ENCODE assay signal across 18 cellular contexts in the genomic region with DNA sequence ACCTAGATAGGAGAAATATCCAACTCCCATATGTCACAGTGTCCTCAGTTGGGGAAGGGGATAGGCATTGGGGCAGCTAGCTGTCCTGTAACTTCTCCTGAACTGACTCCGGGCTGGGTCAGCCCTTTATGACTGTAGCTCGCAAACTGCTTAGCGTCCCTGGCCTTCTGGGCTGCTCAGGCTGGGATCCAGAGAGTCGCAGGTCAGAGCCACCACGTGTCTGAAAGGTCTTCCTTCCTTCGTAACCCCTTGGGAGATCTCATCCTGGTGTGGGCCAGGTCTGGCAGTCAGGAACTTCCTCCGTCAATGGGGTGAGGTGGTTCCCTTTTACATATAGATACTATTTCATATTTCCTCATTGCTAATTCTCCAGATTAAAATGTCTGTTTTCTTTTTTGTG.
"Had no signal": no experiment of that assay in that cellular context is flagged by ENCODE, and none has a peak within 500 bp of the region (broad histone marks: within the 10 kb centered on the region; RNA-seq: fewer than 3 reads in every experiment).

No MANE protein-coding gene starts in this region.

- H3K4me3 ChIP-seq: body of pancreas, hepatocyte, tibial artery, vagina had no signal

- H3K27me3 ChIP-seq: body of pancreas, hepatocyte, tibial artery, vagina had no signal

- H3K4me1 Mint-ChIP-seq: central memory CD8-positive, alpha-beta T cell had no signal

- H3K27me3 Mint-ChIP-seq: activated naive CD4-positive, alpha-beta T cell treated with anti-CD3 and anti-CD28 coated beads, Interleukin-2, amount 10 ng/mL, durations not matched to agents 7 days and 5 days; central memory CD8-positive, alpha-beta T cell; T-cell had no signal

- H3K27ac Mint-ChIP-seq: activated CD8-positive, alpha-beta T cell treated with anti-CD3 and anti-CD28 coated beads, Interleukin-2, amount 10 ng/mL, durations not matched to agents 7 days and 5 days; activated T-helper 2 cell treated with anti-CD3 and anti-CD28 coated beads, Interferon-gamma antibody, Interleukin-2, Interleukin-4, amounts not matched to agents 10 μg/mL and 5 μg/mL and 100 μg/mL, durations not matched to agents 14 hours and 24 hours and 36 hours; natural killer cell had no signal

- DNase-seq: activated CD4-positive, alpha-beta T cell treated with anti-CD3 and anti-CD28 coated beads for 48 hours; activated CD8-positive, alpha-beta memory T cell treated with anti-CD3 and anti-CD28 coated beads, Interleukin-2, amount 50 U/mL, for 48 hours; activated CD8-positive, alpha-beta T cell treated with anti-CD3 and anti-CD28 coated beads, Interleukin-2, amount 10 ng/mL, durations not matched to agents 7 days and 5 days; activated naive CD4-positive, alpha-beta T cell treated with anti-CD3 and anti-CD28 coated beads, Interleukin-2, amount 10 ng/mL, durations not matched to agents 7 days and 5 days; amniotic stem cell; body of pancreas; cortex of kidney; erythroblast; kidney glomerular epithelial cell; natural killer cell; stimulated activated CD4-positive, alpha-beta T cell treated with anti-CD3 and anti-CD28 coated beads, Interleukin-4, amount 100 ng/mL, for 1 hour; T-cell; T1000; tibial artery had no signal

- H3K9me3 Mint-ChIP-seq: activated naive CD4-positive, alpha-beta T cell treated with anti-CD3 and anti-CD28 coated beads, Interleukin-2, amount 10 ng/mL, durations not matched to agents 7 days and 5 days; central memory CD8-positive, alpha-beta T cell; natural killer cell; T-cell had no signal

- H3K27ac ChIP-seq: body of pancreas, hepatocyte, tibial artery, vagina had no signal

- ATAC-seq: activated CD8-positive, alpha-beta T cell treated with anti-CD3 and anti-CD28 coated beads, Interleukin-2, amount 10 ng/mL, durations not matched to agents 7 days and 5 days; body of pancreas; natural killer cell; T-cell had no signal

- H3K4me1 ChIP-seq: body of pancreas, tibial artery had no signal

- H3K4me3 Mint-ChIP-seq: activated CD8-positive, alpha-beta T cell treated with anti-CD3 and anti-CD28 coated beads, Interleukin-2, amount 10 ng/mL, durations not matched to agents 7 days and 5 days; activated naive CD4-positive, alpha-beta T cell treated with anti-CD3 and anti-CD28 coated beads, Interleukin-2, amount 10 ng/mL, durations not matched to agents 7 days and 5 days; central memory CD8-positive, alpha-beta T cell; natural killer cell; T-cell had no signal

- H3K9me3 ChIP-seq: body of pancreas, tibial artery, vagina had no signal
